Comparison of ENCODE assay signal across 8 cellular contexts in genomic region chr17:38750312-38751121, GRCh38. TPM values are rescaled to one million over a fixed set of nuclear protein-coding genes. Genes with fewer than 3 reads are reported as not detected.
DNase-seq lines count a peak whose midpoint lies in the region; ATAC-seq and TF ChIP-seq lines count a peak whose summit lies in the region.

No MANE protein-coding gene starts in this region.

- H3K9me3 ChIP-seq in BE2C: no peaks in the 10 kb centered on the region
- no peaks in the 10 kb centered on the region for H3K9me3 ChIP-seq in HEK293 (ENCODE audit: control insufficient read depth, insufficient read depth, low read depth, low read length)
- H3K9me3 ChIP-seq in SK-N-MC (ENCODE audit: low read depth, low read length): no peaks in the 10 kb centered on the region
- H3K9me3 ChIP-seq in prostate gland: no peaks in the 10 kb centered on the region

- peak overlapping the region; percentile 96 for H3K4me3 ChIP-seq in BE2C (ENCODE audit: low read depth, low read length)
- H3K4me3 ChIP-seq in HEK293 (ENCODE audit: low read depth, low read length): no peak overlapping the region
- H3K4me3 ChIP-seq in SK-N-MC: peak overlapping the region; percentile 97
- peak overlapping the region; percentile 99 for H3K4me3 ChIP-seq in epithelial cell of proximal tubule (ENCODE audit: low read depth, low read length)
- peak overlapping the region; percentile 89 to 99 for H3K4me3 ChIP-seq in prostate gland

- TF ChIP-seq CTCF in BE2C (IDR thresholded peaks at IDR 0.05; ENCODE audit: low read depth, low read length): no peak
- TF ChIP-seq CTCF in HEK293 (tag by site-specific recombination; IDR thresholded peaks at IDR 0.05): no peak
- TF ChIP-seq CTCF in epithelial cell of proximal tubule (conservative IDR thresholded peaks at IDR 0.05; ENCODE audit: low read depth, low read length): no peak
- TF ChIP-seq CTCF in prostate gland (IDR thresholded peaks at IDR 0.05): no peak

- H3K9ac ChIP-seq in SK-N-MC (ENCODE audit: insufficient read length): peak overlapping the region; percentile 92

- ATAC-seq in GM19467 (IDR thresholded peaks at IDR 0.05; ENCODE audit: unreplicated experiment): no peak

- H3K36me3 ChIP-seq in BE2C (peaks cover 17% of the 10 kb centered on the region), HEK293 (ENCODE audit: control insufficient read depth in 2 of 2, insufficient read depth in 1 of 2, low read length in 2 of 2) (peaks cover 18 to 19% of the 10 kb centered on the region in 2 experiments), SK-N-MC (ENCODE audit: insufficient read depth, low read length) (peaks cover 15% of the 10 kb centered on the region; the same call in 1 of the 2 replicates), prostate gland (no peaks in the 10 kb centered on the region)

- TF ChIP-seq POLR2A in prostate gland (IDR thresholded peaks at IDR 0.05): no peak

- 38% methylated on average over 28 of the region's 28 CpGs for WGBS in prostate gland

- H3K27ac ChIP-seq in HEK293 (ENCODE audit: extremely low read depth, low read depth, low read length) (peak overlapping the region; percentile 89; the same call in 1 of the 2 replicates), SK-N-MC (peak overlapping the region; percentile 89), prostate gland (peak overlapping the region; percentile 86 to 95)

- no peak for DNase-seq in BE2C
- no peak for DNase-seq in SK-N-MC (ENCODE audit: low read depth, low spot score)
- DNase-seq in epithelial cell of proximal tubule (ENCODE audit: low read depth): peak; percentile 31
- no peak for DNase-seq in prostate gland (ENCODE audit: low spot score)
- DNase-seq in iPS-NIHi7 (ENCODE audit: extremely low spot score): no peak
- DNase-seq in GM03348 (ENCODE audit: low spot score): no peak

- no peaks in the 10 kb centered on the region for H3K27me3 ChIP-seq in BE2C
- no peaks in the 10 kb centered on the region for H3K27me3 ChIP-seq in prostate gland (replicated peaks; ENCODE audit: insufficient read depth)

- POLR2A ChIA-PET in HEK293 (lab: Yijun Ruan, JAX): interaction anchor here (0.9 to 2.8 kb wide), 3 partner anchors 16 to 59 kb away, joined by 6 to 20 read pairs (median 8); partner anchors contain the start of gene MLLT6

- CTCF ChIA-PET in HEK293 (lab: Yijun Ruan, JAX): interaction anchor here (0.8 to 1.0 kb wide), 2 partner anchors 16 to 88 kb away, joined by 3 to 4 read pairs; no protein-coding TSS in a partner anchor

- intact Hi-C loops in prostate gland (cut with DNase I): loop anchor here (5.0 kb wide), 1 partner anchor 47 kb away; the partner anchor contains the start of gene PIP4K2B

- peaks cover 13% of the 10 kb centered on the region for H3K4me1 ChIP-seq in BE2C
- peaks cover 25% of the 10 kb centered on the region for H3K4me1 ChIP-seq in HEK293 (ENCODE audit: control insufficient read depth, insufficient read depth, low read length)
- peaks cover 19% of the 10 kb centered on the region for H3K4me1 ChIP-seq in prostate gland (replicated peaks)

TF ChIP-seq in HEK293, 187 proteins besides CTCF, POLR2A, EP300 and RAD21:
- TF ChIP-seq ZNF544 (tag by site-specific recombination; IDR thresholded peaks at IDR 0.05): no peak
- TF ChIP-seq SP2 (tag by site-specific recombination; IDR thresholded peaks at IDR 0.05): no peak
- TF ChIP-seq RBAK (tag by site-specific recombination; IDR thresholded peaks at IDR 0.05): no peak
- no peak for TF ChIP-seq ZSCAN18 (tag by site-specific recombination; IDR thresholded peaks at IDR 0.05)
- TF ChIP-seq ZNF37A (tag by site-specific recombination; IDR thresholded peaks at IDR 0.05): no peak
- TF ChIP-seq, protein P1, sequence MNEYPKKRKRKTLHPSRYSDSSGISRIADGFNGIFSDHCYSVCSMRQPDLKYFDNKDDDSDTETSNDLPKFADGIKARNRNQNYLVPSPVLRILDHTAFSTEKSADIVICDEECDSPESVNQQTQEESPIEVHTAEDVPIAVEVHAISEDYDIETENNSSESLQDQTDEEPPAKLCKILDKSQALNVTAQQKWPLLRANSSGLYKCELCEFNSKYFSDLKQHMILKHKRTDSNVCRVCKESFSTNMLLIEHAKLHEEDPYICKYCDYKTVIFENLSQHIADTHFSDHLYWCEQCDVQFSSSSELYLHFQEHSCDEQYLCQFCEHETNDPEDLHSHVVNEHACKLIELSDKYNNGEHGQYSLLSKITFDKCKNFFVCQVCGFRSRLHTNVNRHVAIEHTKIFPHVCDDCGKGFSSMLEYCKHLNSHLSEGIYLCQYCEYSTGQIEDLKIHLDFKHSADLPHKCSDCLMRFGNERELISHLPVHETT (tag by site-specific recombination; IDR thresholded peaks at IDR 0.05): no peak
- TF ChIP-seq ZNF654 (tag by site-specific recombination; IDR thresholded peaks at IDR 0.05; ENCODE audit: low read depth): no peak
- TF ChIP-seq ZFP41 (tag by site-specific recombination; IDR thresholded peaks at IDR 0.05; ENCODE audit: borderline replicate concordance): no peak
- TF ChIP-seq, protein P2, sequence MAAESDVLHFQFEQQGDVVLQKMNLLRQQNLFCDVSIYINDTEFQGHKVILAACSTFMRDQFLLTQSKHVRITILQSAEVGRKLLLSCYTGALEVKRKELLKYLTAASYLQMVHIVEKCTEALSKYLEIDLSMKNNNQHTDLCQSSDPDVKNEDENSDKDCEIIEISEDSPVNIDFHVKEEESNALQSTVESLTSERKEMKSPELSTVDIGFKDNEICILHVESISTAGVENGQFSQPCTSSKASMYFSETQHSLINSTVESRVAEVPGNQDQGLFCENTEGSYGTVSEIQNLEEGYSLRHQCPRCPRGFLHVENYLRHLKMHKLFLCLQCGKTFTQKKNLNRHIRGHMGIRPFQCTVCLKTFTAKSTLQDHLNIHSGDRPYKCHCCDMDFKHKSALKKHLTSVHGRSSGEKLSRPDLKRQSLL (tag by site-specific recombination; IDR thresholded peaks at IDR 0.05): no peak
- no peak for TF ChIP-seq ZNF23 (tag by site-specific recombination; IDR thresholded peaks at IDR 0.05; ENCODE audit: borderline replicate concordance)
- TF ChIP-seq ZNF26 (tag by site-specific recombination; IDR thresholded peaks at IDR 0.05): no peak
- TF ChIP-seq ZFP37 (tag by site-specific recombination; IDR thresholded peaks at IDR 0.05): no peak
- no peak for TF ChIP-seq ZNF76 (tag by site-specific recombination; IDR thresholded peaks at IDR 0.05; ENCODE audit: borderline replicate concordance, low read depth)
- no peak for TF ChIP-seq ZSCAN30 (tag by site-specific recombination; IDR thresholded peaks at IDR 0.05)
- TF ChIP-seq ZNF776 (tag by site-specific recombination; IDR thresholded peaks at IDR 0.05; ENCODE audit: borderline replicate concordance): no peak

RNA-seq across cellular contexts. Expression of gene PSMB3, which starts 2.0 kb away (rescaled TPM):
- polyA plus RNA-seq in BE2C (2012; ENCODE audit: insufficient read depth, insufficient read length, low read depth): 471 TPM
- total RNA-seq in epithelial cell of proximal tubule (311 and 436 TPM in 2 replicates), prostate gland (100 to 1,000 TPM; 116 to 192 TPM)

RNA-seq across cellular contexts. Expression of gene PCGF2, which starts 2.4 kb away (rescaled TPM):
- polyA plus RNA-seq in BE2C (2012; ENCODE audit: insufficient read depth, insufficient read length, low read depth): 232 TPM
- total RNA-seq in epithelial cell of proximal tubule: 6.1 and 7.6 TPM in 2 replicates
- 10 to 100 TPM; 17.1 to 17.8 TPM for total RNA-seq in prostate gland

RNA-seq across cellular contexts. Expression of gene CISD3, which starts 20.4 kb away (rescaled TPM):
- 56.3 TPM for polyA plus RNA-seq in BE2C (2012; ENCODE audit: insufficient read depth, insufficient read length, low read depth)
- total RNA-seq in epithelial cell of proximal tubule (9.4 and 19.3 TPM in 2 replicates), prostate gland (10 to 100 TPM; 17.1 to 17.8 TPM)

RNA-seq across cellular contexts. Expression of gene MLLT6, which starts 45.4 kb away (rescaled TPM):
- polyA plus RNA-seq in BE2C (2012; ENCODE audit: insufficient read depth, insufficient read length, low read depth): 139 TPM
- total RNA-seq in epithelial cell of proximal tubule (25.0 and 34.2 TPM in 2 replicates), prostate gland (100 to 1,000 TPM in 1 of 2 donors, 10 to 100 TPM in 1; 69.1 to 142 TPM)

RNA-seq across cellular contexts. Expression of gene PIP4K2B, which starts 48.8 kb away (rescaled TPM):
- 82.6 TPM for polyA plus RNA-seq in BE2C (2012; ENCODE audit: insufficient read depth, insufficient read length, low read depth)
- total RNA-seq in epithelial cell of proximal tubule (20.9 and 39.0 TPM in 2 replicates), prostate gland (10 to 100 TPM; 46.2 to 65.2 TPM)
